ENCODE assay signal across 2 cellular contexts in the genomic region with DNA sequence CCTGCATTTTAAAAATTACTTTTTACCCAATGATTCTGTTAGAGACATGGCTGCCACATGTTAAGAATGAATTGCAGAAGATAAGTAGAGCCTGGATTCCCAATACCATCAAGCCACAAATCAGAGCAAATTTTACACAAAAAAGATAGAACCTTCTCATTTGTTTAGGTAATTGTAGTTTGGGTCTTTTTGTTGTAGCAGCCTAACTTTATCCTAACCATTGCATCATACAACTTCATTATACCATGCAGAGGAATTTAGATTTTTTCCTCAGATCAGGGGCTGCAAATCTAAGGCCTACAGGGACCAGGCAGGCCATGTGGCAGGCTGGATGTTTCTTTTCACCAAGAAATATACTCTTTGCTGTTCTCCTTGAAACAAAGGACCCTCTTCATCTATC.
TF ChIP-seq lines count a peak whose summit lies in the region.

No MANE protein-coding gene starts in this region.

TF ChIP-seq in HepG2, 621 proteins besides CTCF, POLR2A, EP300 and RAD21:
- TF ChIP-seq ZNF12 (CRISPR knock-in tag; IDR thresholded peaks at IDR 0.05), result peak; percentile 94
- TF ChIP-seq, protein P1, sequence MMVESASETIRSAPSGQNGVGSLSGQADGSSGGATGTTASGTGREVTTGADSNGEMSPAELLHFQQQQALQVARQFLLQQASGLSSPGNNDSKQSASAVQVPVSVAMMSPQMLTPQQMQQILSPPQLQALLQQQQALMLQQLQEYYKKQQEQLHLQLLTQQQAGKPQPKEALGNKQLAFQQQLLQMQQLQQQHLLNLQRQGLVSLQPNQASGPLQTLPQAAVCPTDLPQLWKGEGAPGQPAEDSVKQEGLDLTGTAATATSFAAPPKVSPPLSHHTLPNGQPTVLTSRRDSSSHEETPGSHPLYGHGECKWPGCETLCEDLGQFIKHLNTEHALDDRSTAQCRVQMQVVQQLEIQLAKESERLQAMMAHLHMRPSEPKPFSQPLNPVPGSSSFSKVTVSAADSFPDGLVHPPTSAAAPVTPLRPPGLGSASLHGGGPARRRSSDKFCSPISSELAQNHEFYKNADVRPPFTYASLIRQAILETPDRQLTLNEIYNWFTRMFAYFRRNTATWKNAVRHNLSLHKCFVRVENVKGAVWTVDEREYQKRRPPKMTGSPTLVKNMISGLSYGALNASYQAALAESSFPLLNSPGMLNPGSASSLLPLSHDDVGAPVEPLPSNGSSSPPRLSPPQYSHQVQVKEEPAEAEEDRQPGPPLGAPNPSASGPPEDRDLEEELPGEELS (CRISPR knock-in tag; IDR thresholded peaks at IDR 0.05), result no peak

TF ChIP-seq in K562, 482 proteins besides CTCF, POLR2A, EP300 and RAD21:
- TF ChIP-seq HSF4 (CRISPR knock-in tag; IDR thresholded peaks at IDR 0.05; ENCODE audit: borderline replicate concordance), result no peak
- no peak for TF ChIP-seq ZNF644 (tag; IDR thresholded peaks at IDR 0.05; ENCODE audit: low read depth)
- TF ChIP-seq ZNF12 (CRISPR knock-in tag; IDR thresholded peaks at IDR 0.05), result peak; percentile 54; the same call in 1 of the 2 replicates
- no peak for TF ChIP-seq CEBPG (CRISPR knock-in tag; IDR thresholded peaks at IDR 0.05)
- TF ChIP-seq CEBPG (tag; conservative IDR thresholded peaks at IDR 0.05 in 1 of 2, IDR thresholded peaks at IDR 0.05 in 1 of 2), result peak in 1 of 2 experiments; percentile 8; a peak in 1 of 4 replicates
- no peak for TF ChIP-seq BHLHE40 (IDR thresholded peaks at IDR 0.05; ENCODE audit: low read length)
- no peak for TF ChIP-seq HIVEP1 (CRISPR knock-in tag; IDR thresholded peaks at IDR 0.05)
- TF ChIP-seq, protein P2, sequence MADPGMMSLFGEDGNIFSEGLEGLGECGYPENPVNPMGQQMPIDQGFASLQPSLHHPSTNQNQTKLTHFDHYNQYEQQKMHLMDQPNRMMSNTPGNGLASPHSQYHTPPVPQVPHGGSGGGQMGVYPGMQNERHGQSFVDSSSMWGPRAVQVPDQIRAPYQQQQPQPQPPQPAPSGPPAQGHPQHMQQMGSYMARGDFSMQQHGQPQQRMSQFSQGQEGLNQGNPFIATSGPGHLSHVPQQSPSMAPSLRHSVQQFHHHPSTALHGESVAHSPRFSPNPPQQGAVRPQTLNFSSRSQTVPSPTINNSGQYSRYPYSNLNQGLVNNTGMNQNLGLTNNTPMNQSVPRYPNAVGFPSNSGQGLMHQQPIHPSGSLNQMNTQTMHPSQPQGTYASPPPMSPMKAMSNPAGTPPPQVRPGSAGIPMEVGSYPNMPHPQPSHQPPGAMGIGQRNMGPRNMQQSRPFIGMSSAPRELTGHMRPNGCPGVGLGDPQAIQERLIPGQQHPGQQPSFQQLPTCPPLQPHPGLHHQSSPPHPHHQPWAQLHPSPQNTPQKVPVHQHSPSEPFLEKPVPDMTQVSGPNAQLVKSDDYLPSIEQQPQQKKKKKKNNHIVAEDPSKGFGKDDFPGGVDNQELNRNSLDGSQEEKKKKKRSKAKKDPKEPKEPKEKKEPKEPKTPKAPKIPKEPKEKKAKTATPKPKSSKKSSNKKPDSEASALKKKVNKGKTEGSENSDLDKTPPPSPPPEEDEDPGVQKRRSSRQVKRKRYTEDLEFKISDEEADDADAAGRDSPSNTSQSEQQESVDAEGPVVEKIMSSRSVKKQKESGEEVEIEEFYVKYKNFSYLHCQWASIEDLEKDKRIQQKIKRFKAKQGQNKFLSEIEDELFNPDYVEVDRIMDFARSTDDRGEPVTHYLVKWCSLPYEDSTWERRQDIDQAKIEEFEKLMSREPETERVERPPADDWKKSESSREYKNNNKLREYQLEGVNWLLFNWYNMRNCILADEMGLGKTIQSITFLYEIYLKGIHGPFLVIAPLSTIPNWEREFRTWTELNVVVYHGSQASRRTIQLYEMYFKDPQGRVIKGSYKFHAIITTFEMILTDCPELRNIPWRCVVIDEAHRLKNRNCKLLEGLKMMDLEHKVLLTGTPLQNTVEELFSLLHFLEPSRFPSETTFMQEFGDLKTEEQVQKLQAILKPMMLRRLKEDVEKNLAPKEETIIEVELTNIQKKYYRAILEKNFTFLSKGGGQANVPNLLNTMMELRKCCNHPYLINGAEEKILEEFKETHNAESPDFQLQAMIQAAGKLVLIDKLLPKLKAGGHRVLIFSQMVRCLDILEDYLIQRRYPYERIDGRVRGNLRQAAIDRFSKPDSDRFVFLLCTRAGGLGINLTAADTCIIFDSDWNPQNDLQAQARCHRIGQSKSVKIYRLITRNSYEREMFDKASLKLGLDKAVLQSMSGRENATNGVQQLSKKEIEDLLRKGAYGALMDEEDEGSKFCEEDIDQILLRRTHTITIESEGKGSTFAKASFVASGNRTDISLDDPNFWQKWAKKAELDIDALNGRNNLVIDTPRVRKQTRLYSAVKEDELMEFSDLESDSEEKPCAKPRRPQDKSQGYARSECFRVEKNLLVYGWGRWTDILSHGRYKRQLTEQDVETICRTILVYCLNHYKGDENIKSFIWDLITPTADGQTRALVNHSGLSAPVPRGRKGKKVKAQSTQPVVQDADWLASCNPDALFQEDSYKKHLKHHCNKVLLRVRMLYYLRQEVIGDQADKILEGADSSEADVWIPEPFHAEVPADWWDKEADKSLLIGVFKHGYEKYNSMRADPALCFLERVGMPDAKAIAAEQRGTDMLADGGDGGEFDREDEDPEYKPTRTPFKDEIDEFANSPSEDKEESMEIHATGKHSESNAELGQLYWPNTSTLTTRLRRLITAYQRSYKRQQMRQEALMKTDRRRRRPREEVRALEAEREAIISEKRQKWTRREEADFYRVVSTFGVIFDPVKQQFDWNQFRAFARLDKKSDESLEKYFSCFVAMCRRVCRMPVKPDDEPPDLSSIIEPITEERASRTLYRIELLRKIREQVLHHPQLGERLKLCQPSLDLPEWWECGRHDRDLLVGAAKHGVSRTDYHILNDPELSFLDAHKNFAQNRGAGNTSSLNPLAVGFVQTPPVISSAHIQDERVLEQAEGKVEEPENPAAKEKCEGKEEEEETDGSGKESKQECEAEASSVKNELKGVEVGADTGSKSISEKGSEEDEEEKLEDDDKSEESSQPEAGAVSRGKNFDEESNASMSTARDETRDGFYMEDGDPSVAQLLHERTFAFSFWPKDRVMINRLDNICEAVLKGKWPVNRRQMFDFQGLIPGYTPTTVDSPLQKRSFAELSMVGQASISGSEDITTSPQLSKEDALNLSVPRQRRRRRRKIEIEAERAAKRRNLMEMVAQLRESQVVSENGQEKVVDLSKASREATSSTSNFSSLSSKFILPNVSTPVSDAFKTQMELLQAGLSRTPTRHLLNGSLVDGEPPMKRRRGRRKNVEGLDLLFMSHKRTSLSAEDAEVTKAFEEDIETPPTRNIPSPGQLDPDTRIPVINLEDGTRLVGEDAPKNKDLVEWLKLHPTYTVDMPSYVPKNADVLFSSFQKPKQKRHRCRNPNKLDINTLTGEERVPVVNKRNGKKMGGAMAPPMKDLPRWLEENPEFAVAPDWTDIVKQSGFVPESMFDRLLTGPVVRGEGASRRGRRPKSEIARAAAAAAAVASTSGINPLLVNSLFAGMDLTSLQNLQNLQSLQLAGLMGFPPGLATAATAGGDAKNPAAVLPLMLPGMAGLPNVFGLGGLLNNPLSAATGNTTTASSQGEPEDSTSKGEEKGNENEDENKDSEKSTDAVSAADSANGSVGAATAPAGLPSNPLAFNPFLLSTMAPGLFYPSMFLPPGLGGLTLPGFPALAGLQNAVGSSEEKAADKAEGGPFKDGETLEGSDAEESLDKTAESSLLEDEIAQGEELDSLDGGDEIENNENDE (IDR thresholded peaks at IDR 0.05; ENCODE audit: low read depth, low read length), result no peak
- TF ChIP-seq MTA1 (IDR thresholded peaks at IDR 0.05; ENCODE audit: borderline replicate concordance), result no peak
- no peak for TF ChIP-seq ZBTB17 (CRISPR knock-in tag; IDR thresholded peaks at IDR 0.05)
- no peak for TF ChIP-seq ZEB2 (IDR thresholded peaks at IDR 0.05)
- no peak for TF ChIP-seq RBFOX2 (IDR thresholded peaks at IDR 0.05; ENCODE audit: low read depth, low read length)
- no peak for TF ChIP-seq ZNF174 (CRISPR knock-in tag; IDR thresholded peaks at IDR 0.05)
- TF ChIP-seq NFE2L1 (tag; IDR thresholded peaks at IDR 0.05; ENCODE audit: borderline replicate concordance, low read depth), result no peak
